ENCODE assay signal across 15 cellular contexts in the genomic region with DNA sequence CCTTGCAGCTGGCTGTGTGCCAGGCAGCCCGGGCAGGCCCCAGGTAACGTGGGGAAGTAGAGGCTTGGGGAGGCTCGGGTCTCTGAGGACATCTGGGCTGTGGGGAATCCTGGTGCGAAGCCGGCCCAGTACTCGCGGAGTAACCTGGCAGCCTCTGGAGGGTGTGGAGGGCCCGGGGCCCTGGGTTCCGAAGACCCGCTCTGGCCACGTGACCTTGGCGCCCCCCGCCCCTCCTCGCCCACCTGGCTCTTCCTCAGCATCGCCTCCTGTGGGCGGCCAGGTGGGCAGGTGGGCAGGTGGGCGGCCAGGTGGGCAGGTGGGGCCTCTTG.
"Had no signal": no experiment of that assay in that cellular context is flagged by ENCODE, and none has a peak within 500 bp of the region (broad histone marks: within the 10 kb centered on the region; RNA-seq: fewer than 3 reads in every experiment).

No MANE protein-coding gene starts in this region.

- H3K9ac ChIP-seq: parathyroid adenoma had no signal

- H3K79me2 ChIP-seq: parathyroid adenoma had no signal

- DNase-seq: activated CD4-positive, alpha-beta T cell treated with anti-CD3 and anti-CD28 coated beads for 36 hours; activated CD4-positive, alpha-beta T cell treated with anti-CD3 and anti-CD28 coated beads, Interleukin-2, amount 50 U/mL, for 48 hours; activated naive CD8-positive, alpha-beta T cell treated with anti-CD3 and anti-CD28 coated beads for 36 hours; amniotic stem cell; foreskin fibroblast; left ventricle myocardium inferior; mammary epithelial cell; sigmoid colon; spleen; stimulated activated naive B cell treated with anti-CD40 and anti-IgM and Interleukin-4, amounts not matched to agents 10 μg/mL and 1 μg/mL and 100 μg/mL, for 72 hours; SW 1271; trophoblast cell had no signal

- H3K27ac ChIP-seq: cardiac muscle cell, epithelial cell of prostate, left ventricle myocardium inferior, parathyroid adenoma, spleen had no signal

- H3K9me3 ChIP-seq: left ventricle myocardium inferior, sigmoid colon, spleen had no signal

- H3K36me3 ChIP-seq: cardiac muscle cell, left ventricle myocardium inferior, sigmoid colon, spleen had no signal

- H3K27me3 ChIP-seq: cardiac muscle cell had no signal

- H3K4me3 ChIP-seq: cardiac muscle cell, left ventricle myocardium inferior, sigmoid colon, spleen had no signal

- H3K4me1 ChIP-seq: left ventricle myocardium inferior, parathyroid adenoma, sigmoid colon, spleen had no signal
